In the genomic region with DNA sequence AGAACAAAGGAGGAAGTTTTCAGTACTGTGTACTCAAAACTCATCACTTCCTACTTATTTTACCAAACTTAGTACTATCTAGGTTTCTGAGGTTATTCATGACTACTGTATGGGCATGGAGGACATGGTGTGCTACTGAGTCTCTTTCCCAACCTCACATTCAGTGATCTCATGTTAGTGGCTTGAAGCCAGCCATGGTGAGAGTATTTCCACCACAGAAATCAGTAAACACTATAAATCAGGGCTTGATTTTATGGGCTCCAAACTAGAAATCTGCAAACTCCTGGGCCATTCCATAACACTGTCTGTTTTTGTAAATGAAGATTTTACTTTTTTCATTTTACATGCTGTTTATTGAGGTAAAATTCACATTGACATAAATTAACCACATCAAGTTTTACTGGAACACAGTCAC, we compare ENCODE assay signal across 1 cellular context.
A peak's percentile ranks its signal among the peaks of the same experiment; 100 is the strongest.
TF ChIP-seq lines count a peak whose summit lies in the region.

No MANE protein-coding gene starts in this region.

TF ChIP-seq in HEK293, 187 proteins besides CTCF, POLR2A, EP300 and RAD21 (continued from another document and continues in another):
- TF ChIP-seq, protein P1, sequence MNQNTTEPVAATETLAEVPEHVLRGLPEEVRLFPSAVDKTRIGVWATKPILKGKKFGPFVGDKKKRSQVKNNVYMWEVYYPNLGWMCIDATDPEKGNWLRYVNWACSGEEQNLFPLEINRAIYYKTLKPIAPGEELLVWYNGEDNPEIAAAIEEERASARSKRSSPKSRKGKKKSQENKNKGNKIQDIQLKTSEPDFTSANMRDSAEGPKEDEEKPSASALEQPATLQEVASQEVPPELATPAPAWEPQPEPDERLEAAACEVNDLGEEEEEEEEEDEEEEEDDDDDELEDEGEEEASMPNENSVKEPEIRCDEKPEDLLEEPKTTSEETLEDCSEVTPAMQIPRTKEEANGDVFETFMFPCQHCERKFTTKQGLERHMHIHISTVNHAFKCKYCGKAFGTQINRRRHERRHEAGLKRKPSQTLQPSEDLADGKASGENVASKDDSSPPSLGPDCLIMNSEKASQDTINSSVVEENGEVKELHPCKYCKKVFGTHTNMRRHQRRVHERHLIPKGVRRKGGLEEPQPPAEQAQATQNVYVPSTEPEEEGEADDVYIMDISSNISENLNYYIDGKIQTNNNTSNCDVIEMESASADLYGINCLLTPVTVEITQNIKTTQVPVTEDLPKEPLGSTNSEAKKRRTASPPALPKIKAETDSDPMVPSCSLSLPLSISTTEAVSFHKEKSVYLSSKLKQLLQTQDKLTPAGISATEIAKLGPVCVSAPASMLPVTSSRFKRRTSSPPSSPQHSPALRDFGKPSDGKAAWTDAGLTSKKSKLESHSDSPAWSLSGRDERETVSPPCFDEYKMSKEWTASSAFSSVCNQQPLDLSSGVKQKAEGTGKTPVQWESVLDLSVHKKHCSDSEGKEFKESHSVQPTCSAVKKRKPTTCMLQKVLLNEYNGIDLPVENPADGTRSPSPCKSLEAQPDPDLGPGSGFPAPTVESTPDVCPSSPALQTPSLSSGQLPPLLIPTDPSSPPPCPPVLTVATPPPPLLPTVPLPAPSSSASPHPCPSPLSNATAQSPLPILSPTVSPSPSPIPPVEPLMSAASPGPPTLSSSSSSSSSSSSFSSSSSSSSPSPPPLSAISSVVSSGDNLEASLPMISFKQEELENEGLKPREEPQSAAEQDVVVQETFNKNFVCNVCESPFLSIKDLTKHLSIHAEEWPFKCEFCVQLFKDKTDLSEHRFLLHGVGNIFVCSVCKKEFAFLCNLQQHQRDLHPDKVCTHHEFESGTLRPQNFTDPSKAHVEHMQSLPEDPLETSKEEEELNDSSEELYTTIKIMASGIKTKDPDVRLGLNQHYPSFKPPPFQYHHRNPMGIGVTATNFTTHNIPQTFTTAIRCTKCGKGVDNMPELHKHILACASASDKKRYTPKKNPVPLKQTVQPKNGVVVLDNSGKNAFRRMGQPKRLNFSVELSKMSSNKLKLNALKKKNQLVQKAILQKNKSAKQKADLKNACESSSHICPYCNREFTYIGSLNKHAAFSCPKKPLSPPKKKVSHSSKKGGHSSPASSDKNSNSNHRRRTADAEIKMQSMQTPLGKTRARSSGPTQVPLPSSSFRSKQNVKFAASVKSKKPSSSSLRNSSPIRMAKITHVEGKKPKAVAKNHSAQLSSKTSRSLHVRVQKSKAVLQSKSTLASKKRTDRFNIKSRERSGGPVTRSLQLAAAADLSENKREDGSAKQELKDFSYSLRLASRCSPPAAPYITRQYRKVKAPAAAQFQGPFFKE (tag by site-specific recombination; IDR thresholded peaks at IDR 0.05; ENCODE audit: borderline replicate concordance) = no peak
- TF ChIP-seq ZNF660 (tag by site-specific recombination; IDR thresholded peaks at IDR 0.05) = peak; percentile 84
- TF ChIP-seq ZBTB48 (tag by site-specific recombination; IDR thresholded peaks at IDR 0.05) = no peak
- TF ChIP-seq ZNF423 (tag by site-specific recombination; IDR thresholded peaks at IDR 0.05) = no peak
- TF ChIP-seq ZNF555 (tag by site-specific recombination; conservative IDR thresholded peaks at IDR 0.05) = no peak
- no peak for TF ChIP-seq SCRT1 (tag by site-specific recombination; IDR thresholded peaks at IDR 0.05; ENCODE audit: borderline replicate concordance)
- no peak for TF ChIP-seq MEIS1 (CRISPR knock-in tag; IDR thresholded peaks at IDR 0.05; ENCODE audit: borderline replicate concordance)
- no peak for TF ChIP-seq HIC1 (tag by site-specific recombination; IDR thresholded peaks at IDR 0.05)
- no peak for TF ChIP-seq ZNF777 (tag by site-specific recombination; IDR thresholded peaks at IDR 0.05; ENCODE audit: borderline replicate concordance)
- TF ChIP-seq ZNF266 (tag by site-specific recombination; IDR thresholded peaks at IDR 0.05; ENCODE audit: low read depth) = no peak
- TF ChIP-seq, protein P2, sequence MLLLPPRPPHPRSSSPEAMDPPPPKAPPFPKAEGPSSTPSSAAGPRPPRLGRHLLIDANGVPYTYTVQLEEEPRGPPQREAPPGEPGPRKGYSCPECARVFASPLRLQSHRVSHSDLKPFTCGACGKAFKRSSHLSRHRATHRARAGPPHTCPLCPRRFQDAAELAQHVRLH (tag by site-specific recombination; IDR thresholded peaks at IDR 0.05) = peak; percentile 75
- TF ChIP-seq ZNF362 (tag by site-specific recombination; IDR thresholded peaks at IDR 0.05) = peak; percentile 32; the same call in 1 of the 2 replicates
- no peak for TF ChIP-seq ZNF148 (tag by site-specific recombination; IDR thresholded peaks at IDR 0.05; ENCODE audit: borderline replicate concordance)
- TF ChIP-seq KLF16 (tag by site-specific recombination; IDR thresholded peaks at IDR 0.05) = 0 out of 2 replicates have a peak, but pooled peaks have one; percentile 21
- TF ChIP-seq ZNF639 (tag by site-specific recombination; IDR thresholded peaks at IDR 0.05) = peak; percentile 36; the same call in 1 of the 2 replicates
- peak; percentile 60; the same call in 1 of the 2 replicates for TF ChIP-seq KLF10 (tag by site-specific recombination; IDR thresholded peaks at IDR 0.05)
- TF ChIP-seq ZNF501 (tag by site-specific recombination; IDR thresholded peaks at IDR 0.05) = no peak
- peak; percentile 77 for TF ChIP-seq ZNF664 (tag by site-specific recombination; IDR thresholded peaks at IDR 0.05)
- no peak for TF ChIP-seq ZNF837 (tag by site-specific recombination; IDR thresholded peaks at IDR 0.05)
- TF ChIP-seq, protein P3, sequence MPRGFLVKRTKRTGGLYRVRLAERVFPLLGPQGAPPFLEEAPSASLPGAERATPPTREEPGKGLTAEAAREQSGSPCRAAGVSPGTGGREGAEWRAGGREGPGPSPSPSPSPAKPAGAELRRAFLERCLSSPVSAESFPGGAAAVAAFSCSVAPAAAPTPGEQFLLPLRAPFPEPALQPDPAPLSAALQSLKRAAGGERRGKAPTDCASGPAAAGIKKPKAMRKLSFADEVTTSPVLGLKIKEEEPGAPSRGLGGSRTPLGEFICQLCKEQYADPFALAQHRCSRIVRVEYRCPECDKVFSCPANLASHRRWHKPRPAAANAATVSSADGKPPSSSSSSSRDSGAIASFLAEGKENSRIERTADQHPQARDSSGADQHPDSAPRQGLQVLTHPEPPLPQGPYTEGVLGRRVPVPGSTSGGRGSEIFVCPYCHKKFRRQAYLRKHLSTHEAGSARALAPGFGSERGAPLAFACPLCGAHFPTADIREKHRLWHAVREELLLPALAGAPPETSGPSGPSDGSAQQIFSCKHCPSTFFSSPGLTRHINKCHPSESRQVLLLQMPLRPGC (tag by site-specific recombination; IDR thresholded peaks at IDR 0.05) = peak; percentile 82
- 0 out of 2 replicates have a peak, but pooled peaks have one; percentile 47 for TF ChIP-seq ZNF24 (tag by site-specific recombination; IDR thresholded peaks at IDR 0.05)
- no peak for TF ChIP-seq ZNF626 (tag by site-specific recombination; IDR thresholded peaks at IDR 0.05)
- no peak for TF ChIP-seq ZNF221 (tag by site-specific recombination; IDR thresholded peaks at IDR 0.05; ENCODE audit: borderline replicate concordance)
- peak; percentile 75; the same call in 1 of the 2 replicates for TF ChIP-seq ZNF558 (tag by site-specific recombination; IDR thresholded peaks at IDR 0.05)
- TF ChIP-seq IKZF3 (tag by site-specific recombination; IDR thresholded peaks at IDR 0.05) = peak; percentile 77
- TF ChIP-seq, protein P4, sequence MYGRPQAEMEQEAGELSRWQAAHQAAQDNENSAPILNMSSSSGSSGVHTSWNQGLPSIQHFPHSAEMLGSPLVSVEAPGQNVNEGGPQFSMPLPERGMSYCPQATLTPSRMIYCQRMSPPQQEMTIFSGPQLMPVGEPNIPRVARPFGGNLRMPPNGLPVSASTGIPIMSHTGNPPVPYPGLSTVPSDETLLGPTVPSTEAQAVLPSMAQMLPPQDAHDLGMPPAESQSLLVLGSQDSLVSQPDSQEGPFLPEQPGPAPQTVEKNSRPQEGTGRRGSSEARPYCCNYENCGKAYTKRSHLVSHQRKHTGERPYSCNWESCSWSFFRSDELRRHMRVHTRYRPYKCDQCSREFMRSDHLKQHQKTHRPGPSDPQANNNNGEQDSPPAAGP (tag by site-specific recombination; IDR thresholded peaks at IDR 0.05) = 0 out of 2 replicates have a peak, but pooled peaks have one; percentile 18
- TF ChIP-seq ZNF670 (tag by site-specific recombination; IDR thresholded peaks at IDR 0.05; ENCODE audit: low read depth) = no peak
- TF ChIP-seq GLIS2 (tag by site-specific recombination; IDR thresholded peaks at IDR 0.05) = no peak
- no peak for TF ChIP-seq KLF8 (tag by site-specific recombination; IDR thresholded peaks at IDR 0.05)
- TF ChIP-seq ZNF146 (tag by site-specific recombination; IDR thresholded peaks at IDR 0.05) = no peak
- TF ChIP-seq ZNF18 (tag by site-specific recombination; IDR thresholded peaks at IDR 0.05) = peak; percentile 91
- peak; percentile 89 for TF ChIP-seq ZNF843 (tag by site-specific recombination; IDR thresholded peaks at IDR 0.05)
- no peak for TF ChIP-seq ZSCAN4 (tag by site-specific recombination; IDR thresholded peaks at IDR 0.05)
- TF ChIP-seq ZNF596 (tag by site-specific recombination; IDR thresholded peaks at IDR 0.05) = no peak
- no peak for TF ChIP-seq MYNN (tag by site-specific recombination; IDR thresholded peaks at IDR 0.05; ENCODE audit: borderline replicate concordance)
- 0 out of 2 replicates have a peak, but pooled peaks have one; percentile 12 for TF ChIP-seq GLIS1 (tag by site-specific recombination; IDR thresholded peaks at IDR 0.05)
- TF ChIP-seq ZNF114 (tag by site-specific recombination; IDR thresholded peaks at IDR 0.05) = no peak
- no peak for TF ChIP-seq SP3 (tag by site-specific recombination; IDR thresholded peaks at IDR 0.05)
- TF ChIP-seq ZNF302 (tag by site-specific recombination; IDR thresholded peaks at IDR 0.05; ENCODE audit: low read depth) = no peak
